20 cellular contexts compared by ENCODE assay signal in genomic region chr1:159229486-159229885, GRCh38. TPM values are rescaled to one million over a fixed set of nuclear protein-coding genes. Genes with fewer than 3 reads are reported as not detected.
DNase-seq lines count a peak whose midpoint lies in the region; ATAC-seq and TF ChIP-seq lines count a peak whose summit lies in the region.
"Had no signal": no experiment of that assay in that cellular context is flagged by ENCODE, and none has a peak within 500 bp of the region (broad histone marks: within the 10 kb centered on the region; RNA-seq: fewer than 3 reads in every experiment).

No MANE protein-coding gene starts in this region.

- no peaks in the 10 kb centered on the region for H3K9me3 ChIP-seq in hepatocyte (ENCODE audit: low read depth)
- H3K9me3 ChIP-seq: stomach had no signal

- peak overlapping the region; percentile 75 for H3K4me3 Mint-ChIP-seq in HFFc6
- H3K4me3 Mint-ChIP-seq: dendritic cell treated with granulocyte-macrophage colony-stimulating factor and Interleukin-4, amounts not matched to agents 40 ng/mL and 50 ng/mL, for 4 days; type B pancreatic cell had no signal

- peaks cover 50% of the 10 kb centered on the region for H3K4me1 Mint-ChIP-seq in HFFc6 (ENCODE audit: low read depth)

- H3K79me2 ChIP-seq in hepatocyte, result no peaks in the 10 kb centered on the region

- H3K27me3 ChIP-seq in hepatocyte, result no peaks in the 10 kb centered on the region

- no peaks in the 10 kb centered on the region for H3K9me2 ChIP-seq in hepatocyte (replicated peaks; ENCODE audit: insufficient read depth)

- H3K9me3 Mint-ChIP-seq in HFFc6, result no peaks in the 10 kb centered on the region
- H3K9me3 Mint-ChIP-seq: activated naive CD4-positive, alpha-beta T cell treated with anti-CD3 and anti-CD28 coated beads, Interleukin-2, amount 50 U/mL, for 72 hours; type B pancreatic cell had no signal

- peaks cover 7% of the 10 kb centered on the region for H3K4me1 ChIP-seq in hepatocyte (ENCODE audit: insufficient read depth)
- H3K4me1 ChIP-seq: stomach had no signal

- H3K36me3 ChIP-seq in hepatocyte (replicated peaks; ENCODE audit: insufficient read depth, low read depth), result no peaks in the 10 kb centered on the region
- H3K36me3 ChIP-seq: stomach had no signal

- no peak overlapping the region for H2AFZ ChIP-seq in hepatocyte

- no peak overlapping the region for H3K4me3 ChIP-seq in hepatocyte
- H3K4me3 ChIP-seq: stomach had no signal

- H4K20me1 ChIP-seq in hepatocyte (ENCODE audit: insufficient read depth, poor library complexity, severe bottlenecking), result no peaks in the 10 kb centered on the region

- in situ Hi-C loops in SK-MEL-5 (cut with HindIII; ENCODE audit: low pct_unique_long_range_greater_than_20kb, low sequenced_read_pairs), result no loop called here

- DNase-seq in A172 (ENCODE audit: low spot score), result peak; percentile 77
- DNase-seq in HFFc6, result peak; percentile 29
- DNase-seq in SK-MEL-5 (ENCODE audit: low read depth, low spot score), result peak; percentile 16
- no peak for DNase-seq in hepatocyte (ENCODE audit: low spot score)
- no peak for DNase-seq in GM03348 (ENCODE audit: low spot score)
- no peak for DNase-seq in activated CD4-positive, alpha-beta T cell treated with anti-CD3 and anti-CD28 coated beads for 48 hours
- DNase-seq in GM10266 (ENCODE audit: extremely low spot score), result no peak
- DNase-seq: activated CD4-positive, CD25-positive, alpha-beta regulatory T cell; activated CD8-positive, alpha-beta memory T cell treated with anti-CD3 and anti-CD28 coated beads for 24 hours; NCI-H1436; NCI-H2227 treated with DMSO at 0.1 percent for 48 hours; SHP77; stomach had no signal

- H3K27me3 Mint-ChIP-seq in HFFc6 (ENCODE audit: insufficient read depth), result peaks cover 3% of the 10 kb centered on the region

- peak overlapping the region; percentile 66 for H3K27ac ChIP-seq in hepatocyte
- H3K27ac ChIP-seq: stomach had no signal

- H3K4me2 ChIP-seq in hepatocyte, result peak overlapping the region; percentile 41

- H3K27ac Mint-ChIP-seq in HFFc6, result peak overlapping the region; percentile 91
- H3K27ac Mint-ChIP-seq: activated naive CD4-positive, alpha-beta T cell treated with anti-CD3 and anti-CD28 coated beads, Interleukin-2, amount 50 U/mL, for 72 hours; dendritic cell treated with granulocyte-macrophage colony-stimulating factor and Interleukin-4, amounts not matched to agents 40 ng/mL and 50 ng/mL, for 4 days; type B pancreatic cell had no signal

- TF ChIP-seq CTCF in HFFc6 (IDR thresholded peaks at IDR 0.05), result no peak
- no peak for TF ChIP-seq CTCF in hepatocyte (IDR thresholded peaks at IDR 0.05; ENCODE audit: poor library complexity)
- no peak for TF ChIP-seq CTCF in GM10266 (IDR thresholded peaks at IDR 0.05; ENCODE audit: control insufficient read depth, insufficient read depth, low read depth, missing control alignments)

- no peaks in the 10 kb centered on the region for H3K36me3 Mint-ChIP-seq in HFFc6 (ENCODE audit: low read depth)
- H3K36me3 Mint-ChIP-seq: activated naive CD4-positive, alpha-beta T cell treated with anti-CD3 and anti-CD28 coated beads, Interleukin-2, amount 50 U/mL, for 72 hours; type B pancreatic cell had no signal

- WGBS in hepatocyte (ENCODE audit: low lambda C conversion rate, missing lambda C conversion rate), result 57% methylated on average over 6 of the region's 6 CpGs

- ATAC-seq in HG02571 (IDR thresholded peaks at IDR 0.05; ENCODE audit: unreplicated experiment), result no peak
- ATAC-seq: activated naive CD4-positive, alpha-beta T cell treated with anti-CD3 and anti-CD28 coated beads, Interleukin-2, amount 50 U/mL, for 72 hours; sciatic nerve had no signal

RNA-seq across cellular contexts. Expression of gene ACKR1, which starts 24.8 kb away (rescaled TPM):
- total RNA-seq in A172 (2014; rRNA removed; shearing (Covaris generic)), result not detected in 2 replicates
- total RNA-seq in HFFc6 (2021; fragmentation: NEBNext Ultra II Directional; extraction: Animal tissue kit (Norgen Biotek cat#: 25700)), result not detected
- not detected in 2 replicates for total RNA-seq in SK-MEL-5 (2014; rRNA removed; shearing (Covaris generic))
- polyA plus RNA-seq in SK-MEL-5 (2015; cell fraction: cytosol; rRNA removed), result 0.14 and 1.1 TPM in 2 replicates
- polyA plus RNA-seq in SK-MEL-5 (2015; cell fraction: nucleus; rRNA removed), result 7.0 TPM in 1 of 2 replicates, not detected in the other
- total RNA-seq in hepatocyte, result not detected in 2 replicates
- polyA plus RNA-seq in hepatocyte, result not detected in 2 replicates
- total RNA-seq: A673; activated naive CD4-positive, alpha-beta T cell treated with anti-CD3 and anti-CD28 coated beads, Interleukin-2, amount 50 U/mL, for 72 hours; T-helper 2 cell treated with Interferon-gamma antibody and Interleukin-4, amounts not matched to agents 100 ng/mL and 5 ng/mL, for 36 hours had no signal

RNA-seq across cellular contexts. Expression of gene CADM3, which starts 58.1 kb away (rescaled TPM):
- 0.26 and 0.91 TPM in 2 replicates for total RNA-seq in A172 (2014; rRNA removed; shearing (Covaris generic))
- total RNA-seq in HFFc6 (2021; fragmentation: NEBNext Ultra II Directional; extraction: Animal tissue kit (Norgen Biotek cat#: 25700)), result under 1 TPM in 4 of 6 experiments, not detected in 2; 0.06 to 0.24 (median 0.17) TPM
- total RNA-seq in SK-MEL-5 (2014; rRNA removed; shearing (Covaris generic)), result 1.5 and 1.7 TPM in 2 replicates
- 6.6 and 7.1 TPM in 2 replicates for polyA plus RNA-seq in SK-MEL-5 (2015; cell fraction: cytosol; rRNA removed)
- 1.1 and 2.3 TPM in 2 replicates for polyA plus RNA-seq in SK-MEL-5 (2015; cell fraction: nucleus; rRNA removed)
- 0.36 and 0.37 TPM in 2 replicates for total RNA-seq in hepatocyte
- polyA plus RNA-seq in hepatocyte, result 0.69 and 0.77 TPM in 2 replicates
- total RNA-seq: A673; activated naive CD4-positive, alpha-beta T cell treated with anti-CD3 and anti-CD28 coated beads, Interleukin-2, amount 50 U/mL, for 72 hours; T-helper 2 cell treated with Interferon-gamma antibody and Interleukin-4, amounts not matched to agents 100 ng/mL and 5 ng/mL, for 36 hours had no signal

Comparison
In these comparisons a context has a peak if more than half of its experiments do, and no peak if none do; other contexts are left out.
1. DNase-seq: peak in A172 (single experiment), HFFc6 (single experiment) and SK-MEL-5 (single experiment); none in hepatocyte (single experiment), GM03348 (single experiment), activated CD4-positive, alpha-beta T cell treated with anti-CD3 and anti-CD28 coated beads for 48 hours (single experiment) and GM10266 (single experiment).